ENCODE assay signal across 1 cellular context in the genomic region with DNA sequence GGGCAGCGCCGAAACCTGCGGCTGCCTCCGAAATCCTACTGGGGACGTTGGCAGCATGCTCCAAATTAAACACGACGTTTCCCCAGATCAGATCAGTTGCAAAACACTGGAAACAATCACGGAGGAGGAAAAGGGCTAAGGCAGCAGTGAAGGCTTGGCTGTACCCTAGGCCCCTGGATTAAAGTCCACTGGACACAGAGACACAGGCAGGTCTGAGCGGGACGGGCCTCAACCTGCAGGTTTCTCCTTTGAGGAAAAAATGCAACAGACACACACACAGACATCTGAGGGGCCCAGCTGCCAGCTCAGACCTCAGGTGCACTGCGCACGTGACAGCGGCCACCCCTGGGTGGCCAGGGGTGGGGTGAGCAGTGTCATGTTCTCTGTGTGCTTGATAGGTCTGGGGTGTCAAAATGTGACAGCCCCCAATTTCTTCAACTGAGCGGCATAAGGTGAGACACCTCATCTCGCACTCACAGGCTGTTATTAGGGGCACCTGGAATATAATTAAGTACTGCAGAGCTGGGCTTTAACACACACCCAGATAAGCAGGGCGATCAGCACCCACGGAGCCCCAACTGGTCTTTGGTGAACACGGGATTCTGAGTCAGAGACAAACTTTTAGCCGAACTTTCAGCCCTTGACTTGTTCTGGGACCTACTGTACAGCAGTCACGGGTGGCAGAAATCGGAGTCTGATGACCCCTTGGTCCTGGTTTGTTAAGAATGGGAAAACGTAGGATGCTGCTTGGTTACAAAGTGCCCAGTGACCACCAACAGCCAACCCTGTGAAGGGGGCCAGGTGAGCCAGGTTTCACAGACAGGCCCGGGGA.
A peak's percentile ranks its signal among the peaks of the same experiment; 100 is the strongest.
TF ChIP-seq lines count a peak whose summit lies in the region.

No MANE protein-coding gene starts in this region.

TF ChIP-seq in HepG2, 621 proteins besides CTCF, POLR2A, EP300 and RAD21 (continued from another document and continues in another):
- TF ChIP-seq, protein P1, sequence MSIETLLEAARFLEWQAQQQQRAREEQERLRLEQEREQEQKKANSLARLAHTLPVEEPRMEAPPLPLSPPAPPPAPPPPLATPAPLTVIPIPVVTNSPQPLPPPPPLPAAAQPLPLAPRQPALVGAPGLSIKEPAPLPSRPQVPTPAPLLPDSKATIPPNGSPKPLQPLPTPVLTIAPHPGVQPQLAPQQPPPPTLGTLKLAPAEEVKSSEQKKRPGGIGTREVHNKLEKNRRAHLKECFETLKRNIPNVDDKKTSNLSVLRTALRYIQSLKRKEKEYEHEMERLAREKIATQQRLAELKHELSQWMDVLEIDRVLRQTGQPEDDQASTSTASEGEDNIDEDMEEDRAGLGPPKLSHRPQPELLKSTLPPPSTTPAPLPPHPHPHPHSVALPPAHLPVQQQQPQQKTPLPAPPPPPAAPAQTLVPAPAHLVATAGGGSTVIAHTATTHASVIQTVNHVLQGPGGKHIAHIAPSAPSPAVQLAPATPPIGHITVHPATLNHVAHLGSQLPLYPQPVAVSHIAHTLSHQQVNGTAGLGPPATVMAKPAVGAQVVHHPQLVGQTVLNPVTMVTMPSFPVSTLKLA (IDR thresholded peaks at IDR 0.05): peak; percentile 45; the same call in 1 of the 2 replicates
- TF ChIP-seq ZNF382 (CRISPR knock-in tag; IDR thresholded peaks at IDR 0.05; ENCODE audit: borderline replicate concordance): no peak
- no peak for TF ChIP-seq EEA1 (CRISPR knock-in tag; IDR thresholded peaks at IDR 0.05; ENCODE audit: borderline replicate concordance)
- no peak for TF ChIP-seq GZF1 (CRISPR knock-in tag; IDR thresholded peaks at IDR 0.05)
- TF ChIP-seq ZNF773 (CRISPR knock-in tag; IDR thresholded peaks at IDR 0.05; ENCODE audit: borderline replicate concordance): no peak
- TF ChIP-seq MBD4 (IDR thresholded peaks at IDR 0.05; ENCODE audit: borderline replicate concordance, low read length): no peak
- no peak for TF ChIP-seq ZNF557 (CRISPR knock-in tag; IDR thresholded peaks at IDR 0.05)
- no peak for TF ChIP-seq SMAD9 (CRISPR knock-in tag; IDR thresholded peaks at IDR 0.05)
- TF ChIP-seq TSC22D2 (CRISPR knock-in tag; IDR thresholded peaks at IDR 0.05; ENCODE audit: borderline replicate concordance): no peak
- TF ChIP-seq, protein P2, sequence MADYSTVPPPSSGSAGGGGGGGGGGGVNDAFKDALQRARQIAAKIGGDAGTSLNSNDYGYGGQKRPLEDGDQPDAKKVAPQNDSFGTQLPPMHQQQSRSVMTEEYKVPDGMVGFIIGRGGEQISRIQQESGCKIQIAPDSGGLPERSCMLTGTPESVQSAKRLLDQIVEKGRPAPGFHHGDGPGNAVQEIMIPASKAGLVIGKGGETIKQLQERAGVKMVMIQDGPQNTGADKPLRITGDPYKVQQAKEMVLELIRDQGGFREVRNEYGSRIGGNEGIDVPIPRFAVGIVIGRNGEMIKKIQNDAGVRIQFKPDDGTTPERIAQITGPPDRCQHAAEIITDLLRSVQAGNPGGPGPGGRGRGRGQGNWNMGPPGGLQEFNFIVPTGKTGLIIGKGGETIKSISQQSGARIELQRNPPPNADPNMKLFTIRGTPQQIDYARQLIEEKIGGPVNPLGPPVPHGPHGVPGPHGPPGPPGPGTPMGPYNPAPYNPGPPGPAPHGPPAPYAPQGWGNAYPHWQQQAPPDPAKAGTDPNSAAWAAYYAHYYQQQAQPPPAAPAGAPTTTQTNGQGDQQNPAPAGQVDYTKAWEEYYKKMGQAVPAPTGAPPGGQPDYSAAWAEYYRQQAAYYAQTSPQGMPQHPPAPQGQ (CRISPR knock-in tag; IDR thresholded peaks at IDR 0.05; ENCODE audit: borderline replicate concordance): no peak
- TF ChIP-seq NFE2L1 (CRISPR knock-in tag; IDR thresholded peaks at IDR 0.05; ENCODE audit: borderline replicate concordance): no peak
- no peak for TF ChIP-seq ZNF33A (CRISPR knock-in tag; IDR thresholded peaks at IDR 0.05; ENCODE audit: borderline replicate concordance)
- TF ChIP-seq ZEB1 (IDR thresholded peaks at IDR 0.05; ENCODE audit: insufficient replicate concordance, low read depth): peak; percentile 54
- no peak for TF ChIP-seq ZNF790 (CRISPR knock-in tag; IDR thresholded peaks at IDR 0.05; ENCODE audit: borderline replicate concordance)
- no peak for TF ChIP-seq HNRNPLL (IDR thresholded peaks at IDR 0.05; ENCODE audit: low read depth, low read length, poor library complexity, severe bottlenecking)
- no peak for TF ChIP-seq PAWR (CRISPR knock-in tag; IDR thresholded peaks at IDR 0.05; ENCODE audit: borderline replicate concordance)
- 0 out of 2 replicates have a peak, but pooled peaks have one; percentile 19 for TF ChIP-seq ZNF383 (CRISPR knock-in tag; IDR thresholded peaks at IDR 0.05; ENCODE audit: borderline replicate concordance)
- no peak for TF ChIP-seq ZBTB42 (CRISPR knock-in tag; IDR thresholded peaks at IDR 0.05)
- peak; percentile 49; the same call in 1 of the 2 replicates for TF ChIP-seq ZNF543 (CRISPR knock-in tag; IDR thresholded peaks at IDR 0.05)
- TF ChIP-seq, protein P3, sequence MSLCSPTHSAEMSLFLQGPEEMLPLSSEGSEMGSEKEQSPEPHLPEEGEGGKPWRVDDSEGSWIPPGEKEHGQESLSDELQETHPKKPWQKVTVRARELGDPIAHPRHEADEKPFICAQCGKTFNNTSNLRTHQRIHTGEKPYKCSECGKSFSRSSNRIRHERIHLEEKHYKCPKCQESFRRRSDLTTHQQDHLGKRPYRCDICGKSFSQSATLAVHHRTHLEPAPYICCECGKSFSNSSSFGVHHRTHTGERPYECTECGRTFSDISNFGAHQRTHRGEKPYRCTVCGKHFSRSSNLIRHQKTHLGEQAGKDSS (CRISPR knock-in tag; IDR thresholded peaks at IDR 0.05; ENCODE audit: borderline replicate concordance, low read depth): no peak
- TF ChIP-seq, protein P4, sequence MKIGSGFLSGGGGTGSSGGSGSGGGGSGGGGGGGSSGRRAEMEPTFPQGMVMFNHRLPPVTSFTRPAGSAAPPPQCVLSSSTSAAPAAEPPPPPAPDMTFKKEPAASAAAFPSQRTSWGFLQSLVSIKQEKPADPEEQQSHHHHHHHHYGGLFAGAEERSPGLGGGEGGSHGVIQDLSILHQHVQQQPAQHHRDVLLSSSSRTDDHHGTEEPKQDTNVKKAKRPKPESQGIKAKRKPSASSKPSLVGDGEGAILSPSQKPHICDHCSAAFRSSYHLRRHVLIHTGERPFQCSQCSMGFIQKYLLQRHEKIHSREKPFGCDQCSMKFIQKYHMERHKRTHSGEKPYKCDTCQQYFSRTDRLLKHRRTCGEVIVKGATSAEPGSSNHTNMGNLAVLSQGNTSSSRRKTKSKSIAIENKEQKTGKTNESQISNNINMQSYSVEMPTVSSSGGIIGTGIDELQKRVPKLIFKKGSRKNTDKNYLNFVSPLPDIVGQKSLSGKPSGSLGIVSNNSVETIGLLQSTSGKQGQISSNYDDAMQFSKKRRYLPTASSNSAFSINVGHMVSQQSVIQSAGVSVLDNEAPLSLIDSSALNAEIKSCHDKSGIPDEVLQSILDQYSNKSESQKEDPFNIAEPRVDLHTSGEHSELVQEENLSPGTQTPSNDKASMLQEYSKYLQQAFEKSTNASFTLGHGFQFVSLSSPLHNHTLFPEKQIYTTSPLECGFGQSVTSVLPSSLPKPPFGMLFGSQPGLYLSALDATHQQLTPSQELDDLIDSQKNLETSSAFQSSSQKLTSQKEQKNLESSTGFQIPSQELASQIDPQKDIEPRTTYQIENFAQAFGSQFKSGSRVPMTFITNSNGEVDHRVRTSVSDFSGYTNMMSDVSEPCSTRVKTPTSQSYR (CRISPR knock-in tag; IDR thresholded peaks at IDR 0.05; ENCODE audit: borderline replicate concordance): peak; percentile 28; the same call in 1 of the 2 replicates
- TF ChIP-seq ZSCAN22 (CRISPR knock-in tag; IDR thresholded peaks at IDR 0.05): no peak
- no peak for TF ChIP-seq ZNF879 (CRISPR knock-in tag; IDR thresholded peaks at IDR 0.05)
- peak; percentile 70; the same call in 1 of the 2 replicates for TF ChIP-seq RFXAP (CRISPR knock-in tag; IDR thresholded peaks at IDR 0.05; ENCODE audit: borderline replicate concordance)
- TF ChIP-seq ZNF598 (CRISPR knock-in tag; IDR thresholded peaks at IDR 0.05; ENCODE audit: borderline replicate concordance): 0 out of 2 replicates have a peak, but pooled peaks have one; percentile 27
- TF ChIP-seq, protein P5, sequence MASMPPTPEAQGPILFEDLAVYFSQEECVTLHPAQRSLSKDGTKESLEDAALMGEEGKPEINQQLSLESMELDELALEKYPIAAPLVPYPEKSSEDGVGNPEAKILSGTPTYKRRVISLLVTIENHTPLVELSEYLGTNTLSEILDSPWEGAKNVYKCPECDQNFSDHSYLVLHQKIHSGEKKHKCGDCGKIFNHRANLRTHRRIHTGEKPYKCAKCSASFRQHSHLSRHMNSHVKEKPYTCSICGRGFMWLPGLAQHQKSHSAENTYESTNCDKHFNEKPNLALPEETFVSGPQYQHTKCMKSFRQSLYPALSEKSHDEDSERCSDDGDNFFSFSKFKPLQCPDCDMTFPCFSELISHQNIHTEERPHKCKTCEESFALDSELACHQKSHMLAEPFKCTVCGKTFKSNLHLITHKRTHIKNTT (CRISPR knock-in tag; IDR thresholded peaks at IDR 0.05): no peak
- TF ChIP-seq ZNF678 (CRISPR knock-in tag; IDR thresholded peaks at IDR 0.05): no peak
- no peak for TF ChIP-seq JUND (CRISPR knock-in tag; IDR thresholded peaks at IDR 0.05)
- no peak; the same call in 1 of the 2 replicates for TF ChIP-seq ZNF460 (CRISPR knock-in tag; IDR thresholded peaks at IDR 0.05; ENCODE audit: borderline replicate concordance)
- peak; percentile 82 for TF ChIP-seq CEBPG (CRISPR knock-in tag; IDR thresholded peaks at IDR 0.05)
- no peak for TF ChIP-seq ZNF670 (CRISPR knock-in tag; IDR thresholded peaks at IDR 0.05; ENCODE audit: borderline replicate concordance)
- TF ChIP-seq, protein P6, sequence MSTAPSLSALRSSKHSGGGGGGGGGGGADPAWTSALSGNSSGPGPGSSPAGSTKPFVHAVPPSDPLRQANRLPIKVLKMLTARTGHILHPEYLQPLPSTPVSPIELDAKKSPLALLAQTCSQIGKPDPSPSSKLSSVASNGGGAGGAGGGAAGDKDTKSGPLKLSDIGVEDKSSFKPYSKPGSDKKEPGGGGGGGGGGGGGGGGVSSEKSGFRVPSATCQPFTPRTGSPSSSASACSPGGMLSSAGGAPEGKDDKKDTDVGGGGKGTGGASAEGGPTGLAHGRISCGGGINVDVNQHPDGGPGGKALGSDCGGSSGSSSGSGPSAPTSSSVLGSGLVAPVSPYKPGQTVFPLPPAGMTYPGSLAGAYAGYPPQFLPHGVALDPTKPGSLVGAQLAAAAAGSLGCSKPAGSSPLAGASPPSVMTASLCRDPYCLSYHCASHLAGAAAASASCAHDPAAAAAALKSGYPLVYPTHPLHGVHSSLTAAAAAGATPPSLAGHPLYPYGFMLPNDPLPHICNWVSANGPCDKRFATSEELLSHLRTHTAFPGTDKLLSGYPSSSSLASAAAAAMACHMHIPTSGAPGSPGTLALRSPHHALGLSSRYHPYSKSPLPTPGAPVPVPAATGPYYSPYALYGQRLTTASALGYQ (CRISPR knock-in tag; IDR thresholded peaks at IDR 0.05): peak; percentile 72
- TF ChIP-seq, protein P7, sequence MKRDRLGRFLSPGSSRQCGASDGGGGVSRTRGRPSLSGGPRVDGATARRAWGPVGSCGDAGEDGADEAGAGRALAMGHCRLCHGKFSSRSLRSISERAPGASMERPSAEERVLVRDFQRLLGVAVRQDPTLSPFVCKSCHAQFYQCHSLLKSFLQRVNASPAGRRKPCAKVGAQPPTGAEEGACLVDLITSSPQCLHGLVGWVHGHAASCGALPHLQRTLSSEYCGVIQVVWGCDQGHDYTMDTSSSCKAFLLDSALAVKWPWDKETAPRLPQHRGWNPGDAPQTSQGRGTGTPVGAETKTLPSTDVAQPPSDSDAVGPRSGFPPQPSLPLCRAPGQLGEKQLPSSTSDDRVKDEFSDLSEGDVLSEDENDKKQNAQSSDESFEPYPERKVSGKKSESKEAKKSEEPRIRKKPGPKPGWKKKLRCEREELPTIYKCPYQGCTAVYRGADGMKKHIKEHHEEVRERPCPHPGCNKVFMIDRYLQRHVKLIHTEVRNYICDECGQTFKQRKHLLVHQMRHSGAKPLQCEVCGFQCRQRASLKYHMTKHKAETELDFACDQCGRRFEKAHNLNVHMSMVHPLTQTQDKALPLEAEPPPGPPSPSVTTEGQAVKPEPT (CRISPR knock-in tag; IDR thresholded peaks at IDR 0.05; ENCODE audit: low read depth): no peak
- TF ChIP-seq RELA (CRISPR knock-in tag; IDR thresholded peaks at IDR 0.05): 0 out of 2 replicates have a peak, but pooled peaks have one; percentile 30
- TF ChIP-seq ZNF317 (CRISPR knock-in tag; IDR thresholded peaks at IDR 0.05): 0 out of 2 replicates have a peak, but pooled peaks have one; percentile 53
- peak; percentile 87 for TF ChIP-seq RXRB (CRISPR knock-in tag; IDR thresholded peaks at IDR 0.05; ENCODE audit: borderline replicate concordance)
- TF ChIP-seq ZNF816 (CRISPR knock-in tag; IDR thresholded peaks at IDR 0.05; ENCODE audit: borderline replicate concordance): 0 out of 2 replicates have a peak, but pooled peaks have one; percentile 50
- no peak for TF ChIP-seq ATF7-NPFF (CRISPR knock-in tag; IDR thresholded peaks at IDR 0.05; ENCODE audit: low read depth)
- TF ChIP-seq KDM6A (CRISPR knock-in tag; IDR thresholded peaks at IDR 0.05; ENCODE audit: low read depth): peak; percentile 85; the same call in 1 of the 2 replicates
- TF ChIP-seq, protein P8, sequence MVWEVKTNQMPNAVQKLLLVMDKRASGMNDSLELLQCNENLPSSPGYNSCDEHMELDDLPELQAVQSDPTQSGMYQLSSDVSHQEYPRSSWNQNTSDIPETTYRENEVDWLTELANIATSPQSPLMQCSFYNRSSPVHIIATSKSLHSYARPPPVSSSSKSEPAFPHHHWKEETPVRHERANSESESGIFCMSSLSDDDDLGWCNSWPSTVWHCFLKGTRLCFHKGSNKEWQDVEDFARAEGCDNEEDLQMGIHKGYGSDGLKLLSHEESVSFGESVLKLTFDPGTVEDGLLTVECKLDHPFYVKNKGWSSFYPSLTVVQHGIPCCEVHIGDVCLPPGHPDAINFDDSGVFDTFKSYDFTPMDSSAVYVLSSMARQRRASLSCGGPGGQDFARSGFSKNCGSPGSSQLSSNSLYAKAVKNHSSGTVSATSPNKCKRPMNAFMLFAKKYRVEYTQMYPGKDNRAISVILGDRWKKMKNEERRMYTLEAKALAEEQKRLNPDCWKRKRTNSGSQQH (CRISPR knock-in tag; IDR thresholded peaks at IDR 0.05; ENCODE audit: low read depth): peak; percentile 66; the same call in 1 of the 2 replicates
- no peak for TF ChIP-seq SP1 (IDR thresholded peaks at IDR 0.05)
- TF ChIP-seq SP1 (CRISPR knock-in tag; IDR thresholded peaks at IDR 0.05): no peak; the same call in 1 of the 2 replicates
- TF ChIP-seq, protein P9, sequence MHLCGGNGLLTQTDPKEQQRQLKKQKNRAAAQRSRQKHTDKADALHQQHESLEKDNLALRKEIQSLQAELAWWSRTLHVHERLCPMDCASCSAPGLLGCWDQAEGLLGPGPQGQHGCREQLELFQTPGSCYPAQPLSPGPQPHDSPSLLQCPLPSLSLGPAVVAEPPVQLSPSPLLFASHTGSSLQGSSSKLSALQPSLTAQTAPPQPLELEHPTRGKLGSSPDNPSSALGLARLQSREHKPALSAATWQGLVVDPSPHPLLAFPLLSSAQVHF (CRISPR knock-in tag; IDR thresholded peaks at IDR 0.05): no peak
- TF ChIP-seq, protein P10, sequence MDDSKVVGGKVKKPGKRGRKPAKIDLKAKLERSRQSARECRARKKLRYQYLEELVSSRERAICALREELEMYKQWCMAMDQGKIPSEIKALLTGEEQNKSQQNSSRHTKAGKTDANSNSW (CRISPR knock-in tag; IDR thresholded peaks at IDR 0.05; ENCODE audit: borderline replicate concordance): no peak
